ENCODE assay signal across 14 cellular contexts in the genomic region with DNA sequence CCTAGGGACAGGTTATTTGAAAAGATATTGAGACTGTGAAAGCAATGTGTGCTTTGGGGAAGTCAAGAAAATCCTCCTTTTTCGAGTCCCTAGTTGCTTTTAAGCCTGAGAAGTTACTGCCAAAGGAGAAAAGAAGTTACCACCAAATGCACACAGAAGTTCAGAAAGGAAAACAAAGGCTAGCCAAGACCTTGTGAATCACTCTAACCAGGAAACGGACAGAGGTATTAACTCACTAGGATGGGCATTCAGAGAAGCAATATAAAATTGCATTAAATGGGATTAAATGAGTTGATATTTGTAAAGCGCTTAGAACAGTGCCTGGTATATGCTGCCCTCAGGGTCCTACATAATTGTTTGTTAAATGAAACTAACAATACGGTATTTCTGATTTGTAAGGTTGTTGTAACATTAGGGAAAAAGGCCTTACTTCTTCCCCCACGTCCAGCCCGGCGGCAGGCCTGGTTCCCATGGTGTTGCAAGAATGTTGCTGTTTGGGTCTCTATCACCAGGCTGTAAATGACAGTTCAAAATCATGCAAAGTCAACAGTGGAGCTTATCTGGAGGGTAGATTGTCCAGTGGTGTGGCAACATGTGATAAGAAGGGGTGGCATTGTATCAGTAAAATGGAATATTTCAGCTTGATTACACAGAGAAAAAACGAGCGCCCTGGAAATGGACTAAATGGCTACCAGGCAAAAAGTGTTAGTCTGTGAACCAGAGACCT. TPM values are rescaled to one million over a fixed set of nuclear protein-coding genes. Genes with fewer than 3 reads are reported as not detected.
DNase-seq lines count a peak whose midpoint lies in the region; ATAC-seq, FAIRE-seq and TF ChIP-seq lines count a peak whose summit lies in the region.
"Had no signal": no experiment of that assay in that cellular context is flagged by ENCODE, and none has a peak within 500 bp of the region (broad histone marks: within the 10 kb centered on the region; RNA-seq: fewer than 3 reads in every experiment).

No MANE protein-coding gene starts in this region.

- H3K27ac ChIP-seq in liver (ENCODE audit: low read depth in 1 of 2, low read length in 2 of 2), result no peak overlapping the region
- no peak overlapping the region for H3K27ac ChIP-seq in HepG2 (ENCODE audit: extremely low read length, insufficient read depth, low read length)
- peak overlapping the region; percentile 30 for H3K27ac ChIP-seq in brain microvascular endothelial cell
- H3K27ac ChIP-seq in upper lobe of right lung, result no peak overlapping the region

- H3K27me3 ChIP-seq in liver (ENCODE audit: control insufficient read depth in 4 of 4, insufficient read depth in 4 of 4, low read length in 3 of 4), result no peaks in the 10 kb centered on the region
- peaks cover 5 to 20% of the 10 kb centered on the region in 2 experiments; a peak in 4 of 5 replicates for H3K27me3 ChIP-seq in HepG2 (ENCODE audit: control insufficient read depth in 1 of 2, insufficient read depth in 2 of 2, low read length in 2 of 2)
- H3K27me3 ChIP-seq in brain microvascular endothelial cell (replicated peaks), result no peaks in the 10 kb centered on the region
- no peaks in the 10 kb centered on the region for H3K27me3 ChIP-seq in upper lobe of right lung

- no peak overlapping the region for H2AFZ ChIP-seq in HepG2 (ENCODE audit: low read length)

- 68% methylated on average over 9 of the region's 9 CpGs for WGBS in liver
- 10% methylated on average over 9 of the region's 9 CpGs for WGBS in HepG2 (ENCODE audit: low lambda C conversion rate)

- POLR2A ChIA-PET in HepG2 (lab: Yijun Ruan, JAX), result no interaction called here

- H3K36me3 ChIP-seq in liver (ENCODE audit: control insufficient read depth in 4 of 4, insufficient read depth in 3 of 4, low read depth in 1 of 4, low read length in 3 of 4) (no peaks in the 10 kb centered on the region), HepG2 (replicated peaks in 1 of 2; ENCODE audit: control insufficient read depth in 1 of 2, insufficient read depth in 2 of 2, low read length in 2 of 2) (no peaks in the 10 kb centered on the region), brain microvascular endothelial cell (replicated peaks) (no peaks in the 10 kb centered on the region), upper lobe of right lung (no peaks in the 10 kb centered on the region)

- DNase-seq in HepG2 (ENCODE audit: low spot score), result no peak
- DNase-seq in brain microvascular endothelial cell, result peak; percentile 40
- peak; percentile 18 for DNase-seq in kidney glomerular epithelial cell (lab: John Stamatoyannopoulos, UW)
- DNase-seq in upper lobe of right lung, result no peak
- DNase-seq in stimulated activated CD4-positive, alpha-beta T cell treated with anti-CD3 and anti-CD28 coated beads, Interleukin-12 subunit alpha, Interleukin-12 subunit beta, amount 100 ng/mL, for 4 hours, result no peak
- no peak for DNase-seq in stimulated activated CD4-positive, alpha-beta T cell treated with anti-CD3 and anti-CD28 coated beads, Interleukin-2, amount 100 ng/mL, for 24 hours
- DNase-seq: activated CD4-positive, alpha-beta memory T cell treated with anti-CD3 and anti-CD28 coated beads for 36 hours; amniotic stem cell; stimulated activated CD4-positive, alpha-beta T cell treated with anti-CD3 and anti-CD28 coated beads, Interleukin-4, amount 100 ng/mL, for 1 hour had no signal

- in situ Hi-C loops in HepG2 (cut with HindIII; ENCODE audit: extremely low pct_ligation_motif_present, low pct_unique_long_range_greater_than_20kb) (no loop called here), brain microvascular endothelial cell (cut with HindIII; ENCODE audit: low pct_ligation_motif_present, low sequenced_read_pairs) (no loop called here)

- TF ChIP-seq CTCF in liver (IDR thresholded peaks at IDR 0.05; ENCODE audit: low read depth, low read length, missing input control) (no peak), HepG2 (CRISPR knock-in tag; IDR thresholded peaks at IDR 0.05) (no peak), brain microvascular endothelial cell (IDR thresholded peaks at IDR 0.05; ENCODE audit: low read depth, low read length, missing control alignments) (no peak), upper lobe of right lung (IDR thresholded peaks at IDR 0.05) (no peak)

- no peak for TF ChIP-seq RAD21 in liver (IDR thresholded peaks at IDR 0.05)
- TF ChIP-seq RAD21 in HepG2 (CRISPR knock-in tag; IDR thresholded peaks at IDR 0.05), result no peak

- ATAC-seq in HepG2 (no peak), upper lobe of right lung (no peak), GM19452 (IDR thresholded peaks at IDR 0.05; ENCODE audit: unreplicated experiment) (no peak)

- H3K9me3 ChIP-seq in liver (ENCODE audit: control insufficient read depth in 4 of 4, low read length in 3 of 4) (no peaks in the 10 kb centered on the region), HepG2 (ENCODE audit: low read length) (no peaks in the 10 kb centered on the region), upper lobe of right lung (no peaks in the 10 kb centered on the region)

- no peak for FAIRE-seq in HepG2 (lab: Jason Lieb, UNC)

- H3K9ac ChIP-seq in liver (ENCODE audit: low read depth in 1 of 2, low read length in 2 of 2) (no peak overlapping the region), HepG2 (ENCODE audit: insufficient read depth, low read depth, low read length) (no peak overlapping the region)

- no TSS peak for BruUV-seq in HepG2 (replicated peaks; lab: Mats Ljungman, UMichigan)

- no peak for TF ChIP-seq POLR2A in HepG2 (IDR thresholded peaks at IDR 0.05; ENCODE audit: insufficient read depth in 1 of 2, low read depth in 2 of 2, low read length in 2 of 2)

- intact Hi-C loops in HepG2 (cut with micrococcal nuclease; ENCODE audit: unreplicated experiment) (no loop called here), upper lobe of right lung (cut with DNase I) (no loop called here)

- CTCF ChIA-PET in HepG2 (lab: Yijun Ruan, JAX; ENCODE audit: low intra/inter-chr PET ratio, low total read pairs), result no interaction called here

- no peak for TF ChIP-seq EP300 in HepG2 (IDR thresholded peaks at IDR 0.05; ENCODE audit: low read depth in 2 of 2, low read length in 2 of 2)
- TF ChIP-seq EP300 in HepG2 (CRISPR knock-in tag; IDR thresholded peaks at IDR 0.05; ENCODE audit: borderline replicate concordance), result no peak

- no peak overlapping the region for H3K4me3 ChIP-seq in liver (ENCODE audit: low read depth in 1 of 3, low read length in 3 of 3)
- no peak overlapping the region for H3K4me3 ChIP-seq in HepG2 (replicated peaks in 1 of 3; ENCODE audit: insufficient read depth in 1 of 3, low read depth in 2 of 3, low read length in 3 of 3)
- H3K4me3 ChIP-seq in brain microvascular endothelial cell (ENCODE audit: low read depth, low read length), result no peak overlapping the region
- no peak overlapping the region for H3K4me3 ChIP-seq in upper lobe of right lung

- peaks cover 0 to 4% (median 0%) of the 10 kb centered on the region in 4 donors for H3K4me1 ChIP-seq in liver (ENCODE audit: control insufficient read depth in 4 of 4, insufficient read depth in 4 of 4, low read length in 3 of 4)
- H3K4me1 ChIP-seq in HepG2 (ENCODE audit: insufficient read depth, low read length), result no peaks in the 10 kb centered on the region
- H3K4me1 ChIP-seq in upper lobe of right lung, result no peaks in the 10 kb centered on the region

- H4K20me1 ChIP-seq in HepG2 (ENCODE audit: insufficient read depth, low read length), result no peaks in the 10 kb centered on the region

- no peaks in the 10 kb centered on the region for H3K79me2 ChIP-seq in HepG2 (ENCODE audit: insufficient read depth, low read length)

- H3K4me2 ChIP-seq in HepG2 (ENCODE audit: low read depth, low read length), result no peak overlapping the region

RNA-seq across cellular contexts. Expression of gene TMA7B, which starts 7.1 kb away (rescaled TPM):
- total RNA-seq in liver (1 to 10 TPM in 1 of 2 donors, under 1 TPM in 1; 0.25 to 2.1 TPM), HepG2 (2016; rRNA removed; fragmentation: Illumina TruSeq; extraction: Trizol) (not detected in 2 replicates), upper lobe of right lung (0.69 TPM)
- polyA plus RNA-seq in liver (not detected), HepG2 (2011; rRNA removed) (not detected in 2 replicates)
- total RNA-seq in HepG2 (2016; cell fraction: cytosol; rRNA removed; fragmentation: Illumina TruSeq; extraction: Trizol; ENCODE audit: low read depth), result not detected in 2 replicates
- not detected in 2 replicates for total RNA-seq in HepG2 (2016; cell fraction: insoluble cytoplasmic fraction; rRNA removed; fragmentation: Illumina TruSeq; extraction: Trizol)
- not detected in 2 replicates for total RNA-seq in HepG2 (2016; cell fraction: membrane; rRNA removed; fragmentation: Illumina TruSeq; extraction: Trizol)
- total RNA-seq in HepG2 (2016; cell fraction: nucleus; rRNA removed; fragmentation: Illumina TruSeq; extraction: Trizol), result not detected in 2 replicates
- not detected in 2 replicates for polyA plus RNA-seq in HepG2 (2011; cell fraction: cytosol; rRNA removed)
- not detected in 2 replicates for polyA plus RNA-seq in HepG2 (2011; cell fraction: nucleus; rRNA removed)
- polyA plus RNA-seq in HepG2 (2012), result not detected in 2 replicates
- not detected in 2 replicates for polyA plus RNA-seq in HepG2 (2016; cell fraction: cytosol; fragmentation: Illumina TruSeq; extraction: Trizol; ENCODE audit: low read depth)
- not detected in 2 replicates for polyA plus RNA-seq in HepG2 (2016; cell fraction: insoluble cytoplasmic fraction; fragmentation: Illumina TruSeq; extraction: Trizol; ENCODE audit: low read depth)
- not detected in 2 replicates for polyA plus RNA-seq in HepG2 (2016; cell fraction: membrane; fragmentation: Illumina TruSeq; extraction: Trizol; ENCODE audit: low read depth)
- polyA plus RNA-seq in HepG2 (2016; cell fraction: nucleus; fragmentation: Illumina TruSeq; extraction: Trizol; ENCODE audit: insufficient read depth, low read depth), result not detected in 2 replicates
- not detected in 2 replicates for polyA minus RNA-seq in HepG2 (2011; rRNA and poly(A)+ RNA removed; ENCODE audit: low replicate concordance)
- not detected in 2 replicates for polyA minus RNA-seq in HepG2 (2011; cell fraction: cytosol; rRNA and poly(A)+ RNA removed)
- polyA minus RNA-seq in HepG2 (2011; cell fraction: nucleus; rRNA and poly(A)+ RNA removed), result not detected in 2 replicates
- total RNA-seq: epithelial cell of proximal tubule, omental fat pad had no signal
- polyA plus RNA-seq: AG04450 had no signal

RNA-seq across cellular contexts. Expression of gene FAM83F, which starts 27.5 kb away (rescaled TPM):
- 1 to 10 TPM; 1.1 to 1.2 TPM for total RNA-seq in liver
- 1 to 10 TPM in 1 of 2 donors, under 1 TPM in 1; 0.39 to 1.5 TPM for polyA plus RNA-seq in liver
- total RNA-seq in HepG2 (2016; rRNA removed; fragmentation: Illumina TruSeq; extraction: Trizol), result not detected in 2 replicates
- total RNA-seq in HepG2 (2016; cell fraction: cytosol; rRNA removed; fragmentation: Illumina TruSeq; extraction: Trizol; ENCODE audit: low read depth), result not detected in 2 replicates
- total RNA-seq in HepG2 (2016; cell fraction: insoluble cytoplasmic fraction; rRNA removed; fragmentation: Illumina TruSeq; extraction: Trizol), result not detected in 2 replicates
- not detected in 2 replicates for total RNA-seq in HepG2 (2016; cell fraction: membrane; rRNA removed; fragmentation: Illumina TruSeq; extraction: Trizol)
- not detected in 2 replicates for total RNA-seq in HepG2 (2016; cell fraction: nucleus; rRNA removed; fragmentation: Illumina TruSeq; extraction: Trizol)
- polyA plus RNA-seq in HepG2 (2011; rRNA removed), result not detected in 2 replicates
- polyA plus RNA-seq in HepG2 (2011; cell fraction: cytosol; rRNA removed), result under 0.01 and 0.03 TPM in 2 replicates
- not detected in 2 replicates for polyA plus RNA-seq in HepG2 (2011; cell fraction: nucleus; rRNA removed)
- polyA plus RNA-seq in HepG2 (2012), result not detected in 2 replicates
- polyA plus RNA-seq in HepG2 (2016; cell fraction: cytosol; fragmentation: Illumina TruSeq; extraction: Trizol; ENCODE audit: low read depth), result not detected in 2 replicates
- polyA plus RNA-seq in HepG2 (2016; cell fraction: insoluble cytoplasmic fraction; fragmentation: Illumina TruSeq; extraction: Trizol; ENCODE audit: low read depth), result not detected in 2 replicates
- polyA plus RNA-seq in HepG2 (2016; cell fraction: membrane; fragmentation: Illumina TruSeq; extraction: Trizol; ENCODE audit: low read depth), result not detected in 2 replicates
- polyA plus RNA-seq in HepG2 (2016; cell fraction: nucleus; fragmentation: Illumina TruSeq; extraction: Trizol; ENCODE audit: insufficient read depth, low read depth), result not detected in 2 replicates
- 7.3 TPM in 1 of 2 replicates, not detected in the other for polyA minus RNA-seq in HepG2 (2011; rRNA and poly(A)+ RNA removed; ENCODE audit: low replicate concordance)
- not detected in 2 replicates for polyA minus RNA-seq in HepG2 (2011; cell fraction: cytosol; rRNA and poly(A)+ RNA removed)
- polyA minus RNA-seq in HepG2 (2011; cell fraction: nucleus; rRNA and poly(A)+ RNA removed), result not detected in 2 replicates
- total RNA-seq in upper lobe of right lung, result 0.35 TPM
- polyA plus RNA-seq: AG04450 had no signal

Comparison
In these comparisons a context has a peak if more than half of its experiments do, and no peak if none do; other contexts are left out.
1. DNase-seq: peak in brain microvascular endothelial cell (single experiment) and kidney glomerular epithelial cell (single experiment); none in HepG2 (single experiment), upper lobe of right lung (single experiment), stimulated activated CD4-positive, alpha-beta T cell treated with anti-CD3 and anti-CD28 coated beads, Interleukin-12 subunit alpha, Interleukin-12 subunit beta, amount 100 ng/mL, for 4 hours (single experiment) and stimulated activated CD4-positive, alpha-beta T cell treated with anti-CD3 and anti-CD28 coated beads, Interleukin-2, amount 100 ng/mL, for 24 hours (0 of 2).